20 cellular contexts compared by ENCODE assay signal in genomic region chr10:86524225-86524982, GRCh38. TPM values are rescaled to one million over a fixed set of nuclear protein-coding genes. Genes with fewer than 3 reads are reported as not detected.
DNase-seq lines count a peak whose midpoint lies in the region; ATAC-seq, FAIRE-seq and TF ChIP-seq lines count a peak whose summit lies in the region.
"Had no signal": no experiment of that assay in that cellular context is flagged by ENCODE, and none has a peak within 500 bp of the region (broad histone marks: within the 10 kb centered on the region; RNA-seq: fewer than 3 reads in every experiment).

No MANE protein-coding gene starts in this region.

- peaks cover 40% of the 10 kb centered on the region for H3K79me2 ChIP-seq in HepG2 (ENCODE audit: insufficient read depth, low read length)

- H3K4me3 ChIP-seq in HepG2 (replicated peaks in 1 of 3; ENCODE audit: insufficient read depth in 1 of 3, low read depth in 2 of 3, low read length in 3 of 3): no peak overlapping the region
- no peak overlapping the region for H3K4me3 ChIP-seq in right lobe of liver
- no peak overlapping the region for H3K4me3 ChIP-seq in naive thymus-derived CD4-positive, alpha-beta T cell (ENCODE audit: low read length)
- peak overlapping the region in 1 of 59 donors; percentile 99 for H3K4me3 ChIP-seq in dorsolateral prefrontal cortex
- H3K4me3 ChIP-seq: coronary artery, mucosa of descending colon, smooth muscle cell, suprapubic skin had no signal

- H3K4me1 Mint-ChIP-seq in naive thymus-derived CD4-positive, alpha-beta T cell: peaks cover 20 to 50% (median 34%) of the 10 kb centered on the region in 7 donors

- peaks cover 10% of the 10 kb centered on the region; the same call in 1 of the 2 replicates for H4K20me1 ChIP-seq in HepG2 (ENCODE audit: insufficient read depth, low read length)

- TF ChIP-seq RAD21 in HepG2 (CRISPR knock-in tag; IDR thresholded peaks at IDR 0.05): no peak

- H3K36me3 ChIP-seq in HepG2 (replicated peaks in 1 of 2; ENCODE audit: control insufficient read depth in 1 of 2, insufficient read depth in 2 of 2, low read length in 2 of 2) (no peaks in the 10 kb centered on the region), right lobe of liver (no peaks in the 10 kb centered on the region)
- H3K36me3 ChIP-seq in naive thymus-derived CD4-positive, alpha-beta T cell (ENCODE audit: control insufficient read depth in 2 of 3, insufficient read depth in 3 of 3, low read length in 3 of 3): peaks cover 0 to 8% (median 0%) of the 10 kb centered on the region in 3 experiments
- H3K36me3 ChIP-seq: suprapubic skin had no signal

- BruUV-seq in HepG2 (replicated peaks; lab: Mats Ljungman, UMichigan): no TSS peak

- in situ Hi-C loops in HepG2 (cut with HindIII; ENCODE audit: extremely low pct_ligation_motif_present, low pct_unique_long_range_greater_than_20kb): no loop called here

- H3K4me2 ChIP-seq in HepG2 (ENCODE audit: low read depth, low read length): peak overlapping the region; percentile 5; the same call in 1 of the 2 replicates
- H3K4me2 ChIP-seq: smooth muscle cell had no signal

- peak overlapping the region in 8 of 9 donors; percentile 5 to 96 (median 27) for H3K27ac Mint-ChIP-seq in naive thymus-derived CD4-positive, alpha-beta T cell

- H3K27me3 Mint-ChIP-seq in naive thymus-derived CD4-positive, alpha-beta T cell: no peaks in the 10 kb centered on the region

- no peak for ATAC-seq in HepG2
- no peak for ATAC-seq in right lobe of liver
- ATAC-seq in naive thymus-derived CD4-positive, alpha-beta T cell: no peak
- ATAC-seq: foreskin keratinocyte, left colon, mucosa of descending colon, WTC11 had no signal

- peaks cover 33% of the 10 kb centered on the region for H3K4me1 ChIP-seq in HepG2 (ENCODE audit: insufficient read depth, low read length)
- H3K4me1 ChIP-seq in right lobe of liver: peaks cover 0 to 23% (median 8%) of the 10 kb centered on the region in 4 donors
- H3K4me1 ChIP-seq in naive thymus-derived CD4-positive, alpha-beta T cell (ENCODE audit: control insufficient read depth in 2 of 2, insufficient read depth in 2 of 2, low read length in 2 of 2): peaks cover 17 to 23% of the 10 kb centered on the region in 2 donors

- intact Hi-C loops in HepG2 (cut with micrococcal nuclease; ENCODE audit: unreplicated experiment): no loop called here
- intact Hi-C loops in right lobe of liver (cut with DNase I): no loop called here
- intact Hi-C loops in naive thymus-derived CD4-positive, alpha-beta T cell (cut with micrococcal nuclease): loop anchor here (5.0 to 10.0 kb wide), 5 partner anchors 77 to 912 kb away; partner anchors contain the start of genes BMPR1A (in 1 of the 2), GLUD1 (in 1 of the 2) and SHLD2 (in 1 of the 2)
- intact Hi-C loops in dorsolateral prefrontal cortex (cut with DNase I): loop anchor here (10.0 kb wide), 2 partner anchors 60 to 160 kb away; no protein-coding TSS in a partner anchor

- H3K27me3 ChIP-seq in HepG2 (ENCODE audit: control insufficient read depth in 1 of 2, insufficient read depth in 2 of 2, low read length in 2 of 2) (no peaks in the 10 kb centered on the region; a peak in 1 of 5 replicates), right lobe of liver (no peaks in the 10 kb centered on the region), dorsolateral prefrontal cortex (no peaks in the 10 kb centered on the region)
- no peaks in the 10 kb centered on the region for H3K27me3 ChIP-seq in naive thymus-derived CD4-positive, alpha-beta T cell (ENCODE audit: control insufficient read depth in 2 of 2, insufficient read depth in 2 of 2, low read length in 2 of 2)
- H3K27me3 ChIP-seq: foreskin keratinocyte, suprapubic skin had no signal

- H3K9me3 Mint-ChIP-seq in naive thymus-derived CD4-positive, alpha-beta T cell: no peaks in the 10 kb centered on the region
- H3K9me3 Mint-ChIP-seq: WTC11 had no signal

- peak overlapping the region in 1 of 10 donors; percentile 26 for H3K4me3 Mint-ChIP-seq in naive thymus-derived CD4-positive, alpha-beta T cell

- H3K36me3 Mint-ChIP-seq in naive thymus-derived CD4-positive, alpha-beta T cell: peaks cover 0 to 5% (median 0%) of the 10 kb centered on the region in 5 donors
- H3K36me3 Mint-ChIP-seq: WTC11 had no signal

- WGBS in HepG2 (ENCODE audit: low lambda C conversion rate): no CpG with 5 or more reads among the region's 1 CpG
- WGBS in right lobe of liver (ENCODE audit: insufficient coverage, low coverage, low lambda C conversion rate, missing lambda C conversion rate): no CpG with 5 or more reads among the region's 1 CpG

- H3K9me3 ChIP-seq in HepG2 (ENCODE audit: low read length) (no peaks in the 10 kb centered on the region), right lobe of liver (no peaks in the 10 kb centered on the region)
- H3K9me3 ChIP-seq in naive thymus-derived CD4-positive, alpha-beta T cell (ENCODE audit: control insufficient read depth in 2 of 3, low read length in 3 of 3): no peaks in the 10 kb centered on the region
- H3K9me3 ChIP-seq: mucosa of descending colon, suprapubic skin had no signal

- no peak for TF ChIP-seq EP300 in HepG2 (IDR thresholded peaks at IDR 0.05; ENCODE audit: low read depth in 2 of 2, low read length in 2 of 2)
- no peak for TF ChIP-seq EP300 in HepG2 (CRISPR knock-in tag; IDR thresholded peaks at IDR 0.05; ENCODE audit: borderline replicate concordance)

- CTCF ChIA-PET in HepG2 (lab: Yijun Ruan, JAX; ENCODE audit: low intra/inter-chr PET ratio, low total read pairs): interaction anchor here (1.4 to 1.5 kb wide), 2 partner anchors 59 to 61 kb away, joined by 6 to 8 read pairs; no protein-coding TSS in a partner anchor
- CTCF ChIA-PET in naive thymus-derived CD4-positive, alpha-beta T cell (lab: Charles Lee): no interaction called here

- H3K27ac ChIP-seq in HepG2 (ENCODE audit: extremely low read length, insufficient read depth, low read length) (no peak overlapping the region), right lobe of liver (no peak overlapping the region), dorsolateral prefrontal cortex (peak overlapping the region in 1 of 59 donors; percentile 19)
- no peak overlapping the region for H3K27ac ChIP-seq in naive thymus-derived CD4-positive, alpha-beta T cell (ENCODE audit: low read depth, low read length)
- H3K27ac ChIP-seq: coronary artery, foreskin keratinocyte, RWPE1, suprapubic skin had no signal

- no peak for TF ChIP-seq CTCF in HepG2 (CRISPR knock-in tag; IDR thresholded peaks at IDR 0.05)
- TF ChIP-seq CTCF in right lobe of liver (IDR thresholded peaks at IDR 0.05): no peak
- no peak for TF ChIP-seq CTCF in dorsolateral prefrontal cortex (IDR thresholded peaks at IDR 0.05 in 54 of 56, conservative IDR thresholded peaks at IDR 0.05 in 2 of 56; ENCODE audit: low read depth in 1 of 56, partially characterized antibody in 56 of 56)

- TF ChIP-seq POLR2A in HepG2 (IDR thresholded peaks at IDR 0.05; ENCODE audit: insufficient read depth in 1 of 2, low read depth in 2 of 2, low read length in 2 of 2) (no peak), right lobe of liver (IDR thresholded peaks at IDR 0.05) (no peak)

- DNase-seq in HepG2 (ENCODE audit: low spot score) (no peak), right lobe of liver (no peak), NCI-H69 (lab: John Stamatoyannopoulos, UW) (peak; percentile 32), NAMALWA (ENCODE audit: low spot score) (no peak), NCI-H2227 treated with DMSO at 0.1 percent for 48 hours (lab: John Stamatoyannopoulos, UW) (no peak), dorsolateral prefrontal cortex (no peak)
- DNase-seq in naive thymus-derived CD4-positive, alpha-beta T cell: no peak
- DNase-seq: foreskin keratinocyte; GF-D8; left colon; mucosa of descending colon; NCI-H2081 treated with DMSO at 0.1 percent for 48 hours; NK-92 treated with Interleukin-12 subunit alpha and Interleukin-12 subunit beta, amount 100 ng/mL, for 24 hours; posterior cingulate gyrus had no signal

- FAIRE-seq in HepG2 (lab: Jason Lieb, UNC): no peak
- FAIRE-seq: GM12892 had no signal

- H2AFZ ChIP-seq in HepG2 (ENCODE audit: low read length): no peak overlapping the region

- H3K9ac ChIP-seq in HepG2 (ENCODE audit: insufficient read depth, low read depth, low read length): no peak overlapping the region

- POLR2A ChIA-PET in HepG2 (lab: Yijun Ruan, JAX): interaction anchor here (1.0 to 3.0 kb wide), 2 partner anchors 11 to 124 kb away, joined by 3 to 13 read pairs; no protein-coding TSS in a partner anchor
- POLR2A ChIA-PET in naive thymus-derived CD4-positive, alpha-beta T cell (lab: Charles Lee): interaction anchor here (0.5 to 1.4 kb wide), 2 partner anchors 10 to 68 kb away, joined by 4 to 5 read pairs; no protein-coding TSS in a partner anchor

TF ChIP-seq in HepG2, 621 proteins besides CTCF, POLR2A, EP300 and RAD21:
- TF ChIP-seq ZNF652 (CRISPR knock-in tag; IDR thresholded peaks at IDR 0.05; ENCODE audit: borderline replicate concordance, low read depth) (peak; percentile 75), ZNF891 (CRISPR knock-in tag; IDR thresholded peaks at IDR 0.05) (no peak), AHR (CRISPR knock-in tag; IDR thresholded peaks at IDR 0.05) (no peak)

RNA-seq across cellular contexts. Expression of gene WAPL, which starts 2.8 kb away (rescaled TPM):
- total RNA-seq in HepG2 (2016; rRNA removed; fragmentation: Illumina TruSeq; extraction: Trizol) (43.5 and 64.9 TPM in 2 replicates), right lobe of liver (10 to 100 TPM; 13.4 to 21.3 (median 18.8) TPM), dorsolateral prefrontal cortex (10 to 100 TPM; 25.8 to 40.0 (median 32.6) TPM)
- total RNA-seq in HepG2 (2016; cell fraction: cytosol; rRNA removed; fragmentation: Illumina TruSeq; extraction: Trizol; ENCODE audit: low read depth): 13.0 and 17.4 TPM in 2 replicates
- 43.7 and 63.9 TPM in 2 replicates for total RNA-seq in HepG2 (2016; cell fraction: insoluble cytoplasmic fraction; rRNA removed; fragmentation: Illumina TruSeq; extraction: Trizol)
- 23.7 and 25.1 TPM in 2 replicates for total RNA-seq in HepG2 (2016; cell fraction: membrane; rRNA removed; fragmentation: Illumina TruSeq; extraction: Trizol)
- 39.3 and 43.8 TPM in 2 replicates for total RNA-seq in HepG2 (2016; cell fraction: nucleus; rRNA removed; fragmentation: Illumina TruSeq; extraction: Trizol)
- 12.3 and 13.2 TPM in 2 replicates for polyA plus RNA-seq in HepG2 (2011; rRNA removed)
- polyA plus RNA-seq in HepG2 (2011; cell fraction: cytosol; rRNA removed): 5.6 and 9.8 TPM in 2 replicates
- polyA plus RNA-seq in HepG2 (2011; cell fraction: nucleus; rRNA removed): 8.2 and 10.9 TPM in 2 replicates
- polyA plus RNA-seq in HepG2 (2012): 22.0 and 30.6 TPM in 2 replicates
- polyA plus RNA-seq in HepG2 (2016; cell fraction: cytosol; fragmentation: Illumina TruSeq; extraction: Trizol; ENCODE audit: low read depth): 1.3 and 1.7 TPM in 2 replicates
- polyA plus RNA-seq in HepG2 (2016; cell fraction: insoluble cytoplasmic fraction; fragmentation: Illumina TruSeq; extraction: Trizol; ENCODE audit: low read depth): 38.5 and 41.9 TPM in 2 replicates
- polyA plus RNA-seq in HepG2 (2016; cell fraction: membrane; fragmentation: Illumina TruSeq; extraction: Trizol; ENCODE audit: low read depth): 7.0 and 7.3 TPM in 2 replicates
- polyA plus RNA-seq in HepG2 (2016; cell fraction: nucleus; fragmentation: Illumina TruSeq; extraction: Trizol; ENCODE audit: insufficient read depth, low read depth): 30.3 and 32.3 TPM in 2 replicates
- polyA minus RNA-seq in HepG2 (2011; rRNA and poly(A)+ RNA removed; ENCODE audit: low replicate concordance): 17.4 and 26.8 TPM in 2 replicates
- 26.6 and 30.6 TPM in 2 replicates for polyA minus RNA-seq in HepG2 (2011; cell fraction: cytosol; rRNA and poly(A)+ RNA removed)
- 38.2 and 48.1 TPM in 2 replicates for polyA minus RNA-seq in HepG2 (2011; cell fraction: nucleus; rRNA and poly(A)+ RNA removed)
- 10 to 100 TPM; 40.3 to 59.2 (median 53.4) TPM for total RNA-seq in naive thymus-derived CD4-positive, alpha-beta T cell
- polyA plus RNA-seq in naive thymus-derived CD4-positive, alpha-beta T cell: 10 to 100 TPM; 46.1 to 49.5 TPM

Comparison
In these comparisons a context has a peak if more than half of its experiments do, and no peak if none do; other contexts are left out.
1. intact Hi-C loops: an anchor here in naive thymus-derived CD4-positive, alpha-beta T cell (5.0 to 10.0 kb wide) and dorsolateral prefrontal cortex (10.0 kb wide); none called in HepG2 and right lobe of liver.